1 cellular context compared by ENCODE assay signal in the genomic region with DNA sequence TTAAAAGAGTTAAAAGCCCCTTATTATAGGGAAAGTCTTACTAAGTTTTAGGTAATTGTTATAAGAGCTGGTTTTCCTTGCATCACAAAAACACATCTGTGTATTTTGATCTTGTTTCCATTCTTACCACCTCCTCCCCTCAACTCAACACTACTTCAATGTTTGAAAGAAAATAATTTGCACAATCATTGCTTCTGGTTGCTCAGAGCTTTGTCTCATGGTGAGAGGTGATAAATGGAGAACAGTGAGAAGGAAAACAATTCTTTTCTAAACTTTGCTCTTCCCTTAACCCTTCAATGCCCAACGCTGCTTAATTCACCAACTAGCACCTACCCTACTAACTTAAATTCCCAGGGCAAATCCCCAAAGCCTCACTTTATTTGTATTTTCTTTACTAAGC.
TF ChIP-seq lines count a peak whose summit lies in the region.

No MANE protein-coding gene starts in this region.

TF ChIP-seq in GM23338, 12 proteins besides CTCF, POLR2A, EP300 and RAD21 (continued from another document):
- peak; percentile 83; the same call in 1 of the 2 replicates for TF ChIP-seq ZNF462 (CRISPR knock-in tag; IDR thresholded peaks at IDR 0.05)
